29 cellular contexts compared by ENCODE assay signal in genomic region chr1:230396966-230397365, GRCh38. TPM values are rescaled to one million over a fixed set of nuclear protein-coding genes. Genes with fewer than 3 reads are reported as not detected.
"Had no signal": no experiment of that assay in that cellular context is flagged by ENCODE, and none has a peak within 500 bp of the region (broad histone marks: within the 10 kb centered on the region; RNA-seq: fewer than 3 reads in every experiment).

No MANE protein-coding gene starts in this region.

- H3K4me3 Mint-ChIP-seq: activated B cell treated with CpG ODN at 0.5 μM for 24 hours; activated CD8-positive, alpha-beta T cell treated with anti-CD3 and anti-CD28 coated beads for 36 hours; activated naive CD8-positive, alpha-beta T cell; activated T-cell treated with anti-CD3 and anti-CD28 coated beads, Interleukin-2, amount 50 U/mL, for 4 hours; activated T-helper 17 cell treated with anti-CD3 and anti-CD28 coated beads, Interleukin-2, amount 50 U/mL, for 72 hours; effector memory CD8-positive, alpha-beta T cell; T-helper 17 cell; T-helper 2 cell treated with Interferon-gamma antibody and Interleukin-4, amounts not matched to agents 5 μg/mL and 100 μg/mL, for 36 hours had no signal

- H3K36me3 Mint-ChIP-seq: activated naive CD8-positive, alpha-beta T cell had no signal

- H3K27me3 ChIP-seq: body of pancreas had no signal

- H3K27ac ChIP-seq: body of pancreas, heart right ventricle, WERI-Rb-1 had no signal

- ATAC-seq: activated CD4-positive, CD25-positive, alpha-beta regulatory T cell treated with anti-CD3 and anti-CD28 coated beads, Interleukin-2, amount 50 U/mL, for 24 hours; activated CD8-positive, alpha-beta T cell treated with anti-CD3 and anti-CD28 coated beads for 36 hours; activated T-cell treated with anti-CD3 and anti-CD28 coated beads, Interleukin-2, amount 50 U/mL, for 4 hours; activated T-helper 17 cell treated with anti-CD3 and anti-CD28 coated beads, Interleukin-2, amount 50 U/mL, for 72 hours; body of pancreas; effector memory CD8-positive, alpha-beta T cell; esophagus mucosa; heart right ventricle; T-helper 17 cell had no signal

- H3K4me1 ChIP-seq: body of pancreas had no signal

- DNase-seq: activated B cell treated with CpG ODN at 0.5 μM for 24 hours; activated CD4-positive, alpha-beta T cell treated with anti-CD3 and anti-CD28 coated beads for 48 hours; activated CD4-positive, alpha-beta T cell treated with anti-CD3 and anti-CD28 coated beads, Interleukin-2, amount 50 U/mL, for 1 hour; activated CD4-positive, alpha-beta T cell treated with anti-CD3 and anti-CD28 coated beads, Interleukin-2, amount 50 U/mL, for 48 hours; activated CD8-positive, alpha-beta memory T cell treated with anti-CD3 and anti-CD28 coated beads for 24 hours; activated CD8-positive, alpha-beta T cell treated with anti-CD3 and anti-CD28 coated beads for 36 hours; activated effector memory CD4-positive, alpha-beta T cell treated with Interleukin-2 at 50 U/mL for 16 hours; activated gamma-delta T cell treated with Interleukin-2 at 50 U/mL for 16 hours; activated naive CD4-positive, alpha-beta T cell treated with anti-CD3 and anti-CD28 coated beads, Interleukin-2, amount 50 U/mL, for 16 hours; activated naive CD4-positive, alpha-beta T cell treated with Interleukin-2 at 50 U/mL for 16 hours; activated T-cell treated with anti-CD3 and anti-CD28 coated beads, Interleukin-2, amount 50 U/mL, for 4 hours; amniotic stem cell; anterior cingulate cortex; body of pancreas; cortex of kidney; dermis blood vessel endothelial cell; effector CD4-positive, alpha-beta T cell; effector memory CD8-positive, alpha-beta T cell; foreskin fibroblast; heart right ventricle; T-helper 1 cell; T-helper 17 cell; T1000; WERI-Rb-1 had no signal

- H3K4me3 ChIP-seq: body of pancreas, heart right ventricle had no signal

- H3K9me3 Mint-ChIP-seq: activated CD8-positive, alpha-beta T cell treated with anti-CD3 and anti-CD28 coated beads for 36 hours; activated T-cell treated with anti-CD3 and anti-CD28 coated beads, Interleukin-2, amount 50 U/mL, for 4 hours; activated T-helper 17 cell treated with anti-CD3 and anti-CD28 coated beads, Interleukin-2, amount 50 U/mL, for 72 hours; effector memory CD8-positive, alpha-beta T cell; T-helper 2 cell treated with Interferon-gamma antibody and Interleukin-4, amounts not matched to agents 5 μg/mL and 100 μg/mL, for 36 hours had no signal

- H3K36me3 ChIP-seq: heart right ventricle had no signal

- H3K9me3 ChIP-seq: body of pancreas, heart right ventricle had no signal

- H3K27ac Mint-ChIP-seq: activated B cell treated with CpG ODN at 0.5 μM for 24 hours; activated CD8-positive, alpha-beta T cell treated with anti-CD3 and anti-CD28 coated beads for 36 hours; activated naive CD8-positive, alpha-beta T cell; activated T-helper 17 cell treated with anti-CD3 and anti-CD28 coated beads, Interleukin-2, amount 50 U/mL, for 72 hours; T-helper 17 cell; T-helper 2 cell treated with Interferon-gamma antibody and Interleukin-4, amounts not matched to agents 5 μg/mL and 100 μg/mL, for 36 hours had no signal

- H3K4me1 Mint-ChIP-seq: activated B cell treated with CpG ODN at 0.5 μM for 24 hours; activated T-helper 17 cell treated with anti-CD3 and anti-CD28 coated beads, Interleukin-2, amount 50 U/mL, for 72 hours had no signal

RNA-seq across cellular contexts. Expression of gene PGBD5, which starts 29.2 kb away (rescaled TPM):
- total RNA-seq: activated B cell treated with CpG ODN at 0.5 μM for 24 hours; activated CD8-positive, alpha-beta T cell treated with anti-CD3 and anti-CD28 coated beads for 36 hours; T-helper 17 cell had no signal
